12 cellular contexts compared by ENCODE assay signal in genomic region chr17:15883617-15884111, GRCh38.
DNase-seq lines count a peak whose midpoint lies in the region; ATAC-seq, FAIRE-seq and TF ChIP-seq lines count a peak whose summit lies in the region.
"Had no signal": no experiment of that assay in that cellular context is flagged by ENCODE, and none has a peak within 500 bp of the region (broad histone marks: within the 10 kb centered on the region; RNA-seq: fewer than 3 reads in every experiment).

No MANE protein-coding gene starts in this region.

- H3K36me3 ChIP-seq in adipocyte (ENCODE audit: control insufficient read depth, insufficient read depth, low read length, severe bottlenecking) (no peaks in the 10 kb centered on the region), left lung (no peaks in the 10 kb centered on the region)

- intact Hi-C loops in left lung (cut with DNase I), result no loop called here

- no peak for TF ChIP-seq CTCF in left lung (IDR thresholded peaks at IDR 0.05)

- H3K9me3 ChIP-seq in adipocyte (ENCODE audit: control insufficient read depth, low read length), result no peaks in the 10 kb centered on the region
- no peaks in the 10 kb centered on the region for H3K9me3 ChIP-seq in left lung
- H3K9me3 ChIP-seq: Caco-2, testis had no signal

- H3K4me1 ChIP-seq in adipocyte (ENCODE audit: control insufficient read depth, insufficient read depth, low read length) (peaks cover 5% of the 10 kb centered on the region), left lung (no peaks in the 10 kb centered on the region)
- H3K4me1 ChIP-seq: Caco-2, testis had no signal

- DNase-seq in AG20443 (ENCODE audit: low spot score), result peak; percentile 32
- peak; percentile 85 for DNase-seq in HTR-8/SVneo (ENCODE audit: insufficient read length, low spot score)
- peak; percentile 22 for DNase-seq in adipocyte (ENCODE audit: low read depth)
- DNase-seq in left lung, result no peak
- DNase-seq in stimulated activated CD4-positive, alpha-beta T cell treated with anti-CD3 and anti-CD28 coated beads, Interleukin-15, amount 100 ng/mL, for 24 hours, result no peak
- no peak for DNase-seq in hippocampal formation (lab: John Stamatoyannopoulos, UW)
- DNase-seq: Caco-2, naive B cell, testis had no signal

- H3K9ac ChIP-seq in adipocyte (ENCODE audit: low read length), result no peak overlapping the region

- H3K27ac ChIP-seq in left lung, result no peak overlapping the region
- H3K27ac ChIP-seq: testis had no signal

- FAIRE-seq in HTR-8/SVneo (lab: Jason Lieb, UNC), result peak; percentile 88

- H3K4me3 ChIP-seq in adipocyte (ENCODE audit: low read length) (no peak overlapping the region), left lung (no peak overlapping the region)
- H3K4me3 ChIP-seq: testis had no signal

- H3K27me3 ChIP-seq in adipocyte (replicated peaks; ENCODE audit: control insufficient read depth, insufficient read depth, low read length), result no peaks in the 10 kb centered on the region
- no peaks in the 10 kb centered on the region for H3K27me3 ChIP-seq in left lung
- H3K27me3 ChIP-seq: testis had no signal

- ATAC-seq in left lung (peak; percentile 55), HG02884 (IDR thresholded peaks at IDR 0.05; ENCODE audit: unreplicated experiment) (no peak), HG02588 (IDR thresholded peaks at IDR 0.05; ENCODE audit: unreplicated experiment) (no peak)
- ATAC-seq: SK-N-SH treated with all-trans-retinoic acid at 6 μM for 48 hours had no signal

Comparison
In these comparisons a context has a peak if more than half of its experiments do, and no peak if none do; other contexts are left out.
1. DNase-seq: peak in AG20443 (single experiment), HTR-8/SVneo (single experiment) and adipocyte (single experiment); none in left lung (0 of 2), stimulated activated CD4-positive, alpha-beta T cell treated with anti-CD3 and anti-CD28 coated beads, Interleukin-15, amount 100 ng/mL, for 24 hours (single experiment) and hippocampal formation (0 of 2).